ENCODE assay signal across 1 cellular context in the genomic region with DNA sequence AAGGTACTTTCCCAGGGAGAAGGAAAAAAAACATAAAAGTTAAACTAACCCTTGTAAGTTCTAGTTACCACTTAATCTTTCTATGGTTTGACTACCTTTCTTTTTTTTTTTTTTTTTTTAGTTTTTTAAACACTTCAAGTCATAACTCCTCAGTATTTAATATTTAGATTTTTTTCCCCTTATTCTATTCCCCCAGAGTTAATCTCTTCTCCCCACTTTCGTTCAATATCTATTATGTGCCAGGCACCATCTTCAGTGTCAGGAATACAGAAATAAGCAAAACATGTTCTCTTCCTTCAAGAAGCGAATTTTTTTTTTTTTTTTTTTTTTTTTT.
A peak's percentile ranks its signal among the peaks of the same experiment; 100 is the strongest.
TF ChIP-seq lines count a peak whose summit lies in the region.

No MANE protein-coding gene starts in this region.

TF ChIP-seq in HepG2, 621 proteins besides CTCF, POLR2A, EP300 and RAD21 (continued from another document):
- TF ChIP-seq, protein P1, sequence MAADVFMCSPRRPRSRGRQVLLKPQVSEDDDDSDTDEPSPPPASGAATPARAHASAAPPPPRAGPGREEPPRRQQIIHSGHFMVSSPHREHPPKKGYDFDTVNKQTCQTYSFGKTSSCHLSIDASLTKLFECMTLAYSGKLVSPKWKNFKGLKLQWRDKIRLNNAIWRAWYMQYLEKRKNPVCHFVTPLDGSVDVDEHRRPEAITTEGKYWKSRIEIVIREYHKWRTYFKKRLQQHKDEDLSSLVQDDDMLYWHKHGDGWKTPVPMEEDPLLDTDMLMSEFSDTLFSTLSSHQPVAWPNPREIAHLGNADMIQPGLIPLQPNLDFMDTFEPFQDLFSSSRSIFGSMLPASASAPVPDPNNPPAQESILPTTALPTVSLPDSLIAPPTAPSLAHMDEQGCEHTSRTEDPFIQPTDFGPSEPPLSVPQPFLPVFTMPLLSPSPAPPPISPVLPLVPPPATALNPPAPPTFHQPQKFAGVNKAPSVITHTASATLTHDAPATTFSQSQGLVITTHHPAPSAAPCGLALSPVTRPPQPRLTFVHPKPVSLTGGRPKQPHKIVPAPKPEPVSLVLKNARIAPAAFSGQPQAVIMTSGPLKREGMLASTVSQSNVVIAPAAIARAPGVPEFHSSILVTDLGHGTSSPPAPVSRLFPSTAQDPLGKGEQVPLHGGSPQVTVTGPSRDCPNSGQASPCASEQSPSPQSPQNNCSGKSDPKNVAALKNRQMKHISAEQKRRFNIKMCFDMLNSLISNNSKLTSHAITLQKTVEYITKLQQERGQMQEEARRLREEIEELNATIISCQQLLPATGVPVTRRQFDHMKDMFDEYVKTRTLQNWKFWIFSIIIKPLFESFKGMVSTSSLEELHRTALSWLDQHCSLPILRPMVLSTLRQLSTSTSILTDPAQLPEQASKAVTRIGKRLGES (CRISPR knock-in tag; IDR thresholded peaks at IDR 0.05; ENCODE audit: borderline replicate concordance), result no peak
- TF ChIP-seq GFI1 (CRISPR knock-in tag; IDR thresholded peaks at IDR 0.05; ENCODE audit: borderline replicate concordance), result no peak
- TF ChIP-seq MXD4 (CRISPR knock-in tag; IDR thresholded peaks at IDR 0.05), result no peak
- TF ChIP-seq, protein P2, sequence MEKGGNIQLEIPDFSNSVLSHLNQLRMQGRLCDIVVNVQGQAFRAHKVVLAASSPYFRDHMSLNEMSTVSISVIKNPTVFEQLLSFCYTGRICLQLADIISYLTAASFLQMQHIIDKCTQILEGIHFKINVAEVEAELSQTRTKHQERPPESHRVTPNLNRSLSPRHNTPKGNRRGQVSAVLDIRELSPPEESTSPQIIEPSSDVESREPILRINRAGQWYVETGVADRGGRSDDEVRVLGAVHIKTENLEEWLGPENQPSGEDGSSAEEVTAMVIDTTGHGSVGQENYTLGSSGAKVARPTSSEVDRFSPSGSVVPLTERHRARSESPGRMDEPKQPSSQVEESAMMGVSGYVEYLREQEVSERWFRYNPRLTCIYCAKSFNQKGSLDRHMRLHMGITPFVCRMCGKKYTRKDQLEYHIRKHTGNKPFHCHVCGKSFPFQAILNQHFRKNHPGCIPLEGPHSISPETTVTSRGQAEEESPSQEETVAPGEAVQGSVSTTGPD (CRISPR knock-in tag; IDR thresholded peaks at IDR 0.05), result no peak
- 0 out of 2 replicates have a peak, but pooled peaks have one; percentile 29 for TF ChIP-seq ZNF501 (CRISPR knock-in tag; IDR thresholded peaks at IDR 0.05)
- no peak for TF ChIP-seq ZNF790 (CRISPR knock-in tag; IDR thresholded peaks at IDR 0.05; ENCODE audit: borderline replicate concordance)
- TF ChIP-seq ZNF891 (CRISPR knock-in tag; IDR thresholded peaks at IDR 0.05), result no peak
- TF ChIP-seq ZFP36 (IDR thresholded peaks at IDR 0.05; ENCODE audit: borderline replicate concordance, low read depth, low read length, partially characterized antibody), result no peak
- no peak for TF ChIP-seq CC2D1A (CRISPR knock-in tag; IDR thresholded peaks at IDR 0.05)
- TF ChIP-seq, protein P3, sequence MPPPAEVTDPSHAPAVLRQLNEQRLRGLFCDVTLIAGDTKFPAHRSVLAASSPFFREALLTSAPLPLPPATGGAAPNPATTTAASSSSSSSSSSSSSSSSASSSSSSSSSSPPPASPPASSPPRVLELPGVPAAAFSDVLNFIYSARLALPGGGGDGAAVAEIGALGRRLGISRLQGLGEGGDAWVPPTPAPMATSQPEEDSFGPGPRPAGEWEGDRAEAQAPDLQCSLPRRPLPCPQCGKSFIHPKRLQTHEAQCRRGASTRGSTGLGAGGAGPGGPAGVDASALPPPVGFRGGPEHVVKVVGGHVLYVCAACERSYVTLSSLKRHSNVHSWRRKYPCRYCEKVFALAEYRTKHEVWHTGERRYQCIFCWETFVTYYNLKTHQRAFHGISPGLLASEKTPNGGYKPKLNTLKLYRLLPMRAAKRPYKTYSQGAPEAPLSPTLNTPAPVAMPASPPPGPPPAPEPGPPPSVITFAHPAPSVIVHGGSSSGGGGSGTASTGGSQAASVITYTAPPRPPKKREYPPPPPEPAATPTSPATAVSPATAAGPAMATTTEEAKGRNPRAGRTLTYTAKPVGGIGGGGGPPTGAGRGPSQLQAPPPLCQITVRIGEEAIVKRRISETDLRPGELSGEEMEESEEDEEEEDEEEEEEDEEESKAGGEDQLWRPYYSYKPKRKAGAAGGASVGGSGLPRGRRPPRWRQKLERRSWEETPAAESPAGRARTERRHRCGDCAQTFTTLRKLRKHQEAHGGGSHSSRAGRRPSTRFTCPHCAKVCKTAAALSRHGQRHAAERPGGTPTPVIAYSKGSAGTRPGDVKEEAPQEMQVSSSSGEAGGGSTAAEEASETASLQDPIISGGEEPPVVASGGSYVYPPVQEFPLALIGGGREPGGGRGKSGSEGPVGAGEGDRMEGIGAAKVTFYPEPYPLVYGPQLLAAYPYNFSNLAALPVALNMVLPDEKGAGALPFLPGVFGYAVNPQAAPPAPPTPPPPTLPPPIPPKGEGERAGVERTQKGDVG (CRISPR knock-in tag; IDR thresholded peaks at IDR 0.05; ENCODE audit: borderline replicate concordance), result no peak
- TF ChIP-seq, protein P4, sequence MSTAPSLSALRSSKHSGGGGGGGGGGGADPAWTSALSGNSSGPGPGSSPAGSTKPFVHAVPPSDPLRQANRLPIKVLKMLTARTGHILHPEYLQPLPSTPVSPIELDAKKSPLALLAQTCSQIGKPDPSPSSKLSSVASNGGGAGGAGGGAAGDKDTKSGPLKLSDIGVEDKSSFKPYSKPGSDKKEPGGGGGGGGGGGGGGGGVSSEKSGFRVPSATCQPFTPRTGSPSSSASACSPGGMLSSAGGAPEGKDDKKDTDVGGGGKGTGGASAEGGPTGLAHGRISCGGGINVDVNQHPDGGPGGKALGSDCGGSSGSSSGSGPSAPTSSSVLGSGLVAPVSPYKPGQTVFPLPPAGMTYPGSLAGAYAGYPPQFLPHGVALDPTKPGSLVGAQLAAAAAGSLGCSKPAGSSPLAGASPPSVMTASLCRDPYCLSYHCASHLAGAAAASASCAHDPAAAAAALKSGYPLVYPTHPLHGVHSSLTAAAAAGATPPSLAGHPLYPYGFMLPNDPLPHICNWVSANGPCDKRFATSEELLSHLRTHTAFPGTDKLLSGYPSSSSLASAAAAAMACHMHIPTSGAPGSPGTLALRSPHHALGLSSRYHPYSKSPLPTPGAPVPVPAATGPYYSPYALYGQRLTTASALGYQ (CRISPR knock-in tag; IDR thresholded peaks at IDR 0.05), result no peak
- no peak for TF ChIP-seq ZNF264 (CRISPR knock-in tag; IDR thresholded peaks at IDR 0.05)
- TF ChIP-seq, protein P5, sequence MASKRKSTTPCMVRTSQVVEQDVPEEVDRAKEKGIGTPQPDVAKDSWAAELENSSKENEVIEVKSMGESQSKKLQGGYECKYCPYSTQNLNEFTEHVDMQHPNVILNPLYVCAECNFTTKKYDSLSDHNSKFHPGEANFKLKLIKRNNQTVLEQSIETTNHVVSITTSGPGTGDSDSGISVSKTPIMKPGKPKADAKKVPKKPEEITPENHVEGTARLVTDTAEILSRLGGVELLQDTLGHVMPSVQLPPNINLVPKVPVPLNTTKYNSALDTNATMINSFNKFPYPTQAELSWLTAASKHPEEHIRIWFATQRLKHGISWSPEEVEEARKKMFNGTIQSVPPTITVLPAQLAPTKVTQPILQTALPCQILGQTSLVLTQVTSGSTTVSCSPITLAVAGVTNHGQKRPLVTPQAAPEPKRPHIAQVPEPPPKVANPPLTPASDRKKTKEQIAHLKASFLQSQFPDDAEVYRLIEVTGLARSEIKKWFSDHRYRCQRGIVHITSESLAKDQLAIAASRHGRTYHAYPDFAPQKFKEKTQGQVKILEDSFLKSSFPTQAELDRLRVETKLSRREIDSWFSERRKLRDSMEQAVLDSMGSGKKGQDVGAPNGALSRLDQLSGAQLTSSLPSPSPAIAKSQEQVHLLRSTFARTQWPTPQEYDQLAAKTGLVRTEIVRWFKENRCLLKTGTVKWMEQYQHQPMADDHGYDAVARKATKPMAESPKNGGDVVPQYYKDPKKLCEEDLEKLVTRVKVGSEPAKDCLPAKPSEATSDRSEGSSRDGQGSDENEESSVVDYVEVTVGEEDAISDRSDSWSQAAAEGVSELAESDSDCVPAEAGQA (IDR thresholded peaks at IDR 0.05; ENCODE audit: low read depth), result no peak
- TF ChIP-seq, protein P5 (CRISPR knock-in tag; IDR thresholded peaks at IDR 0.05; ENCODE audit: borderline replicate concordance), result no peak
- no peak for TF ChIP-seq HOXA9 (CRISPR knock-in tag; IDR thresholded peaks at IDR 0.05; ENCODE audit: borderline replicate concordance)
- TF ChIP-seq MTF1 (CRISPR knock-in tag; IDR thresholded peaks at IDR 0.05), result no peak
- no peak for TF ChIP-seq KDM5B (CRISPR knock-in tag; IDR thresholded peaks at IDR 0.05; ENCODE audit: borderline replicate concordance)
- TF ChIP-seq ZNF577 (CRISPR knock-in tag; IDR thresholded peaks at IDR 0.05; ENCODE audit: borderline replicate concordance, low read depth), result no peak
- no peak for TF ChIP-seq ZNF468 (CRISPR knock-in tag; IDR thresholded peaks at IDR 0.05)
- TF ChIP-seq ZNF746 (CRISPR knock-in tag; IDR thresholded peaks at IDR 0.05), result no peak
- no peak for TF ChIP-seq HOXD1 (CRISPR knock-in tag; IDR thresholded peaks at IDR 0.05)
- TF ChIP-seq ASH2L (IDR thresholded peaks at IDR 0.05; ENCODE audit: insufficient read length, low read depth, low read length), result peak; percentile 32
- no peak for TF ChIP-seq CBFB (CRISPR knock-in tag; IDR thresholded peaks at IDR 0.05)
- TF ChIP-seq MEIS1 (CRISPR knock-in tag; IDR thresholded peaks at IDR 0.05; ENCODE audit: borderline replicate concordance), result no peak
- TF ChIP-seq PRMT3 (CRISPR knock-in tag; IDR thresholded peaks at IDR 0.05; ENCODE audit: borderline replicate concordance, low read depth), result no peak
- no peak for TF ChIP-seq FOXA3 (CRISPR knock-in tag; IDR thresholded peaks at IDR 0.05)
- TF ChIP-seq, protein P6, sequence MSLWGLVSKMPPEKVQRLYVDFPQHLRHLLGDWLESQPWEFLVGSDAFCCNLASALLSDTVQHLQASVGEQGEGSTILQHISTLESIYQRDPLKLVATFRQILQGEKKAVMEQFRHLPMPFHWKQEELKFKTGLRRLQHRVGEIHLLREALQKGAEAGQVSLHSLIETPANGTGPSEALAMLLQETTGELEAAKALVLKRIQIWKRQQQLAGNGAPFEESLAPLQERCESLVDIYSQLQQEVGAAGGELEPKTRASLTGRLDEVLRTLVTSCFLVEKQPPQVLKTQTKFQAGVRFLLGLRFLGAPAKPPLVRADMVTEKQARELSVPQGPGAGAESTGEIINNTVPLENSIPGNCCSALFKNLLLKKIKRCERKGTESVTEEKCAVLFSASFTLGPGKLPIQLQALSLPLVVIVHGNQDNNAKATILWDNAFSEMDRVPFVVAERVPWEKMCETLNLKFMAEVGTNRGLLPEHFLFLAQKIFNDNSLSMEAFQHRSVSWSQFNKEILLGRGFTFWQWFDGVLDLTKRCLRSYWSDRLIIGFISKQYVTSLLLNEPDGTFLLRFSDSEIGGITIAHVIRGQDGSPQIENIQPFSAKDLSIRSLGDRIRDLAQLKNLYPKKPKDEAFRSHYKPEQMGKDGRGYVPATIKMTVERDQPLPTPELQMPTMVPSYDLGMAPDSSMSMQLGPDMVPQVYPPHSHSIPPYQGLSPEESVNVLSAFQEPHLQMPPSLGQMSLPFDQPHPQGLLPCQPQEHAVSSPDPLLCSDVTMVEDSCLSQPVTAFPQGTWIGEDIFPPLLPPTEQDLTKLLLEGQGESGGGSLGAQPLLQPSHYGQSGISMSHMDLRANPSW (CRISPR knock-in tag; IDR thresholded peaks at IDR 0.05; ENCODE audit: borderline replicate concordance), result no peak
- TF ChIP-seq SAP130 (CRISPR knock-in tag; IDR thresholded peaks at IDR 0.05; ENCODE audit: low read depth), result no peak
- TF ChIP-seq, protein P7, sequence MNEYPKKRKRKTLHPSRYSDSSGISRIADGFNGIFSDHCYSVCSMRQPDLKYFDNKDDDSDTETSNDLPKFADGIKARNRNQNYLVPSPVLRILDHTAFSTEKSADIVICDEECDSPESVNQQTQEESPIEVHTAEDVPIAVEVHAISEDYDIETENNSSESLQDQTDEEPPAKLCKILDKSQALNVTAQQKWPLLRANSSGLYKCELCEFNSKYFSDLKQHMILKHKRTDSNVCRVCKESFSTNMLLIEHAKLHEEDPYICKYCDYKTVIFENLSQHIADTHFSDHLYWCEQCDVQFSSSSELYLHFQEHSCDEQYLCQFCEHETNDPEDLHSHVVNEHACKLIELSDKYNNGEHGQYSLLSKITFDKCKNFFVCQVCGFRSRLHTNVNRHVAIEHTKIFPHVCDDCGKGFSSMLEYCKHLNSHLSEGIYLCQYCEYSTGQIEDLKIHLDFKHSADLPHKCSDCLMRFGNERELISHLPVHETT (CRISPR knock-in tag; conservative IDR thresholded peaks at IDR 0.05), result no peak
- no peak for TF ChIP-seq NFRKB (IDR thresholded peaks at IDR 0.05)
- TF ChIP-seq SPEN (CRISPR knock-in tag; IDR thresholded peaks at IDR 0.05; ENCODE audit: low read depth), result 0 out of 2 replicates have a peak, but pooled peaks have one; percentile 13
- TF ChIP-seq, protein P8, sequence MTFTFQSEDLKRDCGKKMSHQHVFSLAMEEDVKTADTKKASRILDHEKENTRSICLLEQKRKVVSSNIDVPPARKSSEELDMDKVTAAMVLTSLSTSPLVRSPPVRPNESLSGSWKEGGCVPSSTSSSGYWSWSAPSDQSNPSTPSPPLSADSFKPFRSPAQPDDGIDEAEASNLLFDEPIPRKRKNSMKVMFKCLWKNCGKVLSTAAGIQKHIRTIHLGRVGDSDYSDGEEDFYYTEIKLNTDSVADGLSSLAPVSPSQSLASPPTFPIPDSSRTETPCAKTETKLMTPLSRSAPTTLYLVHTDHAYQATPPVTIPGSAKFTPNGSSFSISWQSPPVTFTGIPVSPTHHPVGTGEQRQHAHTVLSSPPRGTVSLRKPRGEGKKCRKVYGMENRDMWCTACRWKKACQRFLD (CRISPR knock-in tag; IDR thresholded peaks at IDR 0.05; ENCODE audit: borderline replicate concordance), result no peak
